In genomic region chr5:1074816-1075554, GRCh38 we compare ENCODE assay signal across 1 cellular context.
TF ChIP-seq lines count a peak whose summit lies in the region.

No MANE protein-coding gene starts in this region.

TF ChIP-seq in HepG2, 621 proteins besides CTCF, POLR2A, EP300 and RAD21:
- TF ChIP-seq, protein P1, sequence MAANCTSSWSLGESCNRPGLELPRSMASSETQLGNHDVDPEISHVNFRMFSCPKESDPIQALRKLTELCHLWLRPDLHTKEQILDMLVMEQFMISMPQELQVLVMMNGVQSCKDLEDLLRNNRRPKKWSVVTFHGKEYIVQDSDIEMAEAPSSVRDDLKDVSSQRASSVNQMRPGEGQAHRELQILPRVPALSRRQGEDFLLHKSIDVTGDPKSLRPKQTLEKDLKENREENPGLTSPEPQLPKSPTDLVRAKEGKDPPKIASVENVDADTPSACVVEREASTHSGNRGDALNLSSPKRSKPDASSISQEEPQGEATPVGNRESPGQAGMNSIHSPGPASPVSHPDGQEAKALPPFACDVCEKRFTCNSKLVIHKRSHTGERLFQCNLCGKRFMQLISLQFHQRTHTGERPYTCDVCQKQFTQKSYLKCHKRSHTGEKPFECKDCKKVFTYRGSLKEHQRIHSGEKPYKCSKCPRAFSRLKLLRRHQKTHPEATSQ (CRISPR knock-in tag; IDR thresholded peaks at IDR 0.05; ENCODE audit: borderline replicate concordance) = no peak
- TF ChIP-seq ATF1 (CRISPR knock-in tag; IDR thresholded peaks at IDR 0.05) (no peak), AGO2 (optimal IDR thresholded peaks at IDR 0.05; ENCODE audit: low read depth, low read length) (peak; percentile 60)
